ENCODE assay signal across 30 cellular contexts in the genomic region with DNA sequence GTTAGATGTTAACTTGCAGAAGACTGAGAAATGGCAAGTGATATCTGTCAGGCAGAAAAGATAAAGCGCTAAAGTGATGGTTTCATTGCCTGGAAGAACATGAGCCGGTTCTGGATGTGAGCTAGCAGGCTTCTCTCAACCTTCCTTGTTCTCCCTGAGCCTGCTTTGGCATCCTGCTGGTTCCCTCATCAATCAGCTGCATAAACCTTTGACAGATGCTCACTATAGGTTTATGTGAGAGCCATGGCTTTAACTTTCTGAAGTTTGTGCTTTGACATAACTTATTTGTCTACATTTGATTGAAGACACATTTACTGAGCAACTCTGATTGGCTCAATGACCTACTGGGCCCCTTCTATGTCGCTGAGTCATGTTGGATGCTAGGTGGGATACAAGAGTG.
"Had no signal": no experiment of that assay in that cellular context is flagged by ENCODE, and none has a peak within 500 bp of the region (broad histone marks: within the 10 kb centered on the region; RNA-seq: fewer than 3 reads in every experiment).

No MANE protein-coding gene starts in this region.

- H3K27ac ChIP-seq: adrenal gland, body of pancreas, colonic mucosa, WERI-Rb-1 had no signal

- H3K27ac Mint-ChIP-seq: activated B cell treated with CpG ODN at 0.5 μM for 24 hours; activated CD4-positive, alpha-beta memory T cell treated with anti-CD3 and anti-CD28 coated beads for 36 hours; activated CD4-positive, alpha-beta T cell treated with anti-CD3 and anti-CD28 coated beads, Interleukin-2, amount 10 ng/mL, durations not matched to agents 24 days and 14 days; activated CD8-positive, alpha-beta memory T cell treated with anti-CD3 and anti-CD28 coated beads, Interleukin-2, amount 10 ng/mL, durations not matched to agents 7 days and 5 days; activated CD8-positive, alpha-beta T cell treated with anti-CD3 and anti-CD28 coated beads, Interleukin-2, amount 10 ng/mL, durations not matched to agents 7 days and 5 days; activated naive CD4-positive, alpha-beta T cell treated with anti-CD3 and anti-CD28 coated beads for 36 hours; activated naive CD4-positive, alpha-beta T cell treated with anti-CD3 and anti-CD28 coated beads, Interleukin-2, amount 50 U/mL, for 24 hours; activated naive CD8-positive, alpha-beta T cell treated with anti-CD3 and anti-CD28 coated beads for 36 hours; activated naive CD8-positive, alpha-beta T cell treated with anti-CD3 and anti-CD28 coated beads, Interleukin-2, amount 50 U/mL, for 24 hours; activated T-helper 1 cell treated with anti-CD3 and anti-CD28 coated beads, Interleukin-12 subunit alpha, Interleukin-12 subunit beta, Interleukin-2, Interleukin-4 antibody, amounts not matched to agents 30 ng/mL and 10 ng/mL and 1 ng/mL, durations not matched to agents 14 hours and 24 hours and 36 hours; activated T-helper 2 cell treated with anti-CD3 and anti-CD28 coated beads, Interferon-gamma antibody, Interleukin-2, Interleukin-4, amounts not matched to agents 10 μg/mL and 5 μg/mL and 100 μg/mL, durations not matched to agents 14 hours and 24 hours and 36 hours; T-helper 17 cell; T-helper 2 cell treated with Interferon-gamma antibody and Interleukin-4, amounts not matched to agents 5 μg/mL and 100 μg/mL, for 36 hours had no signal

- H3K27me3 Mint-ChIP-seq: activated B cell treated with CpG ODN at 0.5 μM for 24 hours; activated CD4-positive, alpha-beta memory T cell treated with anti-CD3 and anti-CD28 coated beads for 36 hours; activated CD4-positive, alpha-beta T cell treated with anti-CD3 and anti-CD28 coated beads, Interleukin-2, amount 10 ng/mL, durations not matched to agents 24 days and 14 days; activated CD8-positive, alpha-beta memory T cell treated with anti-CD3 and anti-CD28 coated beads, Interleukin-2, amount 10 ng/mL, durations not matched to agents 7 days and 5 days; activated naive CD4-positive, alpha-beta T cell treated with anti-CD3 and anti-CD28 coated beads, Interleukin-2, amount 50 U/mL, for 24 hours; activated naive CD8-positive, alpha-beta T cell treated with anti-CD3 and anti-CD28 coated beads for 36 hours; activated naive CD8-positive, alpha-beta T cell treated with anti-CD3 and anti-CD28 coated beads, Interleukin-2, amount 50 U/mL, for 24 hours; T-helper 17 cell had no signal

- DNase-seq: activated B cell treated with CpG ODN at 0.5 μM for 24 hours; activated CD4-positive, alpha-beta memory T cell treated with anti-CD3 and anti-CD28 coated beads for 36 hours; activated CD4-positive, alpha-beta T cell treated with anti-CD3 and anti-CD28 coated beads, Interleukin-2, amount 10 ng/mL, durations not matched to agents 24 days and 14 days; activated CD8-positive, alpha-beta memory T cell treated with anti-CD3 and anti-CD28 coated beads, Interleukin-2, amount 10 ng/mL, durations not matched to agents 7 days and 5 days; activated CD8-positive, alpha-beta memory T cell treated with anti-CD3 and anti-CD28 coated beads, Interleukin-2, amount 50 U/mL, for 4 hours; activated CD8-positive, alpha-beta T cell treated with anti-CD3 and anti-CD28 coated beads, Interleukin-2, amount 10 ng/mL, durations not matched to agents 7 days and 5 days; activated effector memory CD4-positive, alpha-beta T cell treated with anti-CD3 and anti-CD28 coated beads, Interleukin-2, amount 50 U/mL, for 16 hours; activated naive CD4-positive, alpha-beta T cell treated with anti-CD3 and anti-CD28 coated beads for 36 hours; activated naive CD8-positive, alpha-beta T cell treated with anti-CD3 and anti-CD28 coated beads for 36 hours; activated naive CD8-positive, alpha-beta T cell treated with anti-CD3 and anti-CD28 coated beads, Interleukin-2, amount 50 U/mL, for 24 hours; activated T-cell treated with anti-CD3 and anti-CD28 coated beads, Interleukin-2, amount 50 U/mL, for 1 hour; activated T-cell treated with anti-CD3 and anti-CD28 coated beads, Interleukin-2, amount 50 U/mL, for 48 hours; adrenal gland; amygdala; aorta; body of pancreas; caudate nucleus; colonic mucosa; effector CD8-positive, alpha-beta T cell; foreskin fibroblast; T-helper 1 cell; T-helper 17 cell; T1000; WERI-Rb-1 had no signal

- H3K4me3 Mint-ChIP-seq: activated B cell treated with CpG ODN at 0.5 μM for 24 hours; activated CD4-positive, alpha-beta memory T cell treated with anti-CD3 and anti-CD28 coated beads for 36 hours; activated CD4-positive, alpha-beta T cell treated with anti-CD3 and anti-CD28 coated beads, Interleukin-2, amount 10 ng/mL, durations not matched to agents 24 days and 14 days; activated CD8-positive, alpha-beta memory T cell treated with anti-CD3 and anti-CD28 coated beads, Interleukin-2, amount 10 ng/mL, durations not matched to agents 7 days and 5 days; activated CD8-positive, alpha-beta T cell treated with anti-CD3 and anti-CD28 coated beads, Interleukin-2, amount 10 ng/mL, durations not matched to agents 7 days and 5 days; activated naive CD4-positive, alpha-beta T cell treated with anti-CD3 and anti-CD28 coated beads for 36 hours; activated naive CD4-positive, alpha-beta T cell treated with anti-CD3 and anti-CD28 coated beads, Interleukin-2, amount 50 U/mL, for 24 hours; activated naive CD8-positive, alpha-beta T cell treated with anti-CD3 and anti-CD28 coated beads for 36 hours; activated naive CD8-positive, alpha-beta T cell treated with anti-CD3 and anti-CD28 coated beads, Interleukin-2, amount 50 U/mL, for 24 hours; activated T-helper 1 cell treated with anti-CD3 and anti-CD28 coated beads, Interleukin-12 subunit alpha, Interleukin-12 subunit beta, Interleukin-2, Interleukin-4 antibody, amounts not matched to agents 30 ng/mL and 10 ng/mL and 1 ng/mL, durations not matched to agents 14 hours and 24 hours and 36 hours; T-helper 17 cell; T-helper 2 cell treated with Interferon-gamma antibody and Interleukin-4, amounts not matched to agents 5 μg/mL and 100 μg/mL, for 36 hours had no signal

- H3K4me1 ChIP-seq: body of pancreas, colonic mucosa had no signal

- ATAC-seq: activated CD4-positive, CD25-positive, alpha-beta regulatory T cell treated with anti-CD3 and anti-CD28 coated beads, Interleukin-2, amount 50 U/mL, for 24 hours; activated CD8-positive, alpha-beta memory T cell treated with anti-CD3 and anti-CD28 coated beads, Interleukin-2, amount 10 ng/mL, durations not matched to agents 7 days and 5 days; activated CD8-positive, alpha-beta T cell treated with anti-CD3 and anti-CD28 coated beads, Interleukin-2, amount 10 ng/mL, durations not matched to agents 7 days and 5 days; activated naive CD8-positive, alpha-beta T cell treated with anti-CD3 and anti-CD28 coated beads, Interleukin-2, amount 50 U/mL, for 24 hours; body of pancreas; esophagus mucosa; T-helper 17 cell had no signal

- H3K9me3 ChIP-seq: adrenal gland, body of pancreas, colonic mucosa had no signal

- H3K36me3 ChIP-seq: adrenal gland, colonic mucosa, WERI-Rb-1 had no signal

- H3K4me1 Mint-ChIP-seq: activated B cell treated with CpG ODN at 0.5 μM for 24 hours; activated CD4-positive, alpha-beta T cell treated with anti-CD3 and anti-CD28 coated beads, Interleukin-2, amount 10 ng/mL, durations not matched to agents 24 days and 14 days; activated CD8-positive, alpha-beta memory T cell treated with anti-CD3 and anti-CD28 coated beads, Interleukin-2, amount 10 ng/mL, durations not matched to agents 7 days and 5 days; activated naive CD4-positive, alpha-beta T cell treated with anti-CD3 and anti-CD28 coated beads, Interleukin-2, amount 50 U/mL, for 24 hours; activated naive CD8-positive, alpha-beta T cell treated with anti-CD3 and anti-CD28 coated beads for 36 hours; activated naive CD8-positive, alpha-beta T cell treated with anti-CD3 and anti-CD28 coated beads, Interleukin-2, amount 50 U/mL, for 24 hours; T-helper 17 cell had no signal

- H3K27me3 ChIP-seq: adrenal gland, body of pancreas, colonic mucosa had no signal

- H3K36me3 Mint-ChIP-seq: activated CD4-positive, alpha-beta memory T cell treated with anti-CD3 and anti-CD28 coated beads for 36 hours; activated CD8-positive, alpha-beta memory T cell treated with anti-CD3 and anti-CD28 coated beads, Interleukin-2, amount 10 ng/mL, durations not matched to agents 7 days and 5 days; activated naive CD4-positive, alpha-beta T cell treated with anti-CD3 and anti-CD28 coated beads, Interleukin-2, amount 50 U/mL, for 24 hours; activated naive CD8-positive, alpha-beta T cell treated with anti-CD3 and anti-CD28 coated beads for 36 hours had no signal

- H3K9me3 Mint-ChIP-seq: activated B cell treated with CpG ODN at 0.5 μM for 24 hours; activated CD4-positive, alpha-beta T cell treated with anti-CD3 and anti-CD28 coated beads, Interleukin-2, amount 10 ng/mL, durations not matched to agents 24 days and 14 days; activated naive CD4-positive, alpha-beta T cell treated with anti-CD3 and anti-CD28 coated beads for 36 hours; activated naive CD4-positive, alpha-beta T cell treated with anti-CD3 and anti-CD28 coated beads, Interleukin-2, amount 50 U/mL, for 24 hours; activated naive CD8-positive, alpha-beta T cell treated with anti-CD3 and anti-CD28 coated beads for 36 hours; activated naive CD8-positive, alpha-beta T cell treated with anti-CD3 and anti-CD28 coated beads, Interleukin-2, amount 50 U/mL, for 24 hours; T-helper 2 cell treated with Interferon-gamma antibody and Interleukin-4, amounts not matched to agents 5 μg/mL and 100 μg/mL, for 36 hours had no signal

- H3K4me3 ChIP-seq: adrenal gland, body of pancreas, colonic mucosa had no signal
